Comparison of ENCODE assay signal across 2 cellular contexts in the genomic region with DNA sequence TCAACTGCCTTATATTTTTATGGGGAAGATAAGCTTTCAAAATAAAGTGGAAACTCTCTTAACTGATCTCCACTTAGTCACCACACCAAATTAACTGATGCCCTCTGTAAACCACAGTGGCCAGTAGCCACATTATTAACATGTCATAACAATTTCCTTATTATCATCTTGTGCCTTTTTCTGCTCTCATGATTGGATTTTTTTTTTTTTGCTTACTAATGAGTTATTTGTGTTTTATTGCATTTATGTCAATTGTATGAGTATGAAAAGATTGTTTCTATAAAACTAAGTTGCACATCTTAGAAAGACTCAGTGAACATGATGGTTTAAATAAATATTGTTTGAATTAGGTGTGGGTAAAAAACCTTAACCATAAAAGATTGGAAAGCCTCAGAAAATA.
TF ChIP-seq lines count a peak whose summit lies in the region.

No MANE protein-coding gene starts in this region.

TF ChIP-seq in HepG2, 621 proteins besides CTCF, POLR2A, EP300 and RAD21:
- TF ChIP-seq XRCC5 (optimal IDR thresholded peaks at IDR 0.05; ENCODE audit: low read length) (no peak), MAFF (IDR thresholded peaks at IDR 0.05; ENCODE audit: low read depth, low read length) (peak; percentile 91), MAFK (conservative IDR thresholded peaks at IDR 0.05 in 1 of 2, IDR thresholded peaks at IDR 0.05 in 1 of 2; ENCODE audit: low read length in 2 of 2) (peak; percentile 89 to 92)
- TF ChIP-seq, protein P1, sequence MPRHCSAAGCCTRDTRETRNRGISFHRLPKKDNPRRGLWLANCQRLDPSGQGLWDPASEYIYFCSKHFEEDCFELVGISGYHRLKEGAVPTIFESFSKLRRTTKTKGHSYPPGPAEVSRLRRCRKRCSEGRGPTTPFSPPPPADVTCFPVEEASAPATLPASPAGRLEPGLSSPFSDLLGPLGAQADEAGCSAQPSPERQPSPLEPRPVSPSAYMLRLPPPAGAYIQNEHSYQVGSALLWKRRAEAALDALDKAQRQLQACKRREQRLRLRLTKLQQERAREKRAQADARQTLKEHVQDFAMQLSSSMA (CRISPR knock-in tag; IDR thresholded peaks at IDR 0.05): no peak

TF ChIP-seq in K562, 482 proteins besides CTCF, POLR2A, EP300 and RAD21:
- TF ChIP-seq COPS2 (conservative IDR thresholded peaks at IDR 0.05): no peak
- peak; percentile 55; the same call in 1 of the 2 replicates for TF ChIP-seq C11orf30 (IDR thresholded peaks at IDR 0.05; ENCODE audit: low read depth)
- peak; percentile 82 for TF ChIP-seq ZNF316 (IDR thresholded peaks at IDR 0.05)
- peak; percentile 29; the same call in 1 of the 2 replicates for TF ChIP-seq MAFF (IDR thresholded peaks at IDR 0.05; ENCODE audit: low read length)
